Comparison of ENCODE assay signal across 8 cellular contexts in the genomic region with DNA sequence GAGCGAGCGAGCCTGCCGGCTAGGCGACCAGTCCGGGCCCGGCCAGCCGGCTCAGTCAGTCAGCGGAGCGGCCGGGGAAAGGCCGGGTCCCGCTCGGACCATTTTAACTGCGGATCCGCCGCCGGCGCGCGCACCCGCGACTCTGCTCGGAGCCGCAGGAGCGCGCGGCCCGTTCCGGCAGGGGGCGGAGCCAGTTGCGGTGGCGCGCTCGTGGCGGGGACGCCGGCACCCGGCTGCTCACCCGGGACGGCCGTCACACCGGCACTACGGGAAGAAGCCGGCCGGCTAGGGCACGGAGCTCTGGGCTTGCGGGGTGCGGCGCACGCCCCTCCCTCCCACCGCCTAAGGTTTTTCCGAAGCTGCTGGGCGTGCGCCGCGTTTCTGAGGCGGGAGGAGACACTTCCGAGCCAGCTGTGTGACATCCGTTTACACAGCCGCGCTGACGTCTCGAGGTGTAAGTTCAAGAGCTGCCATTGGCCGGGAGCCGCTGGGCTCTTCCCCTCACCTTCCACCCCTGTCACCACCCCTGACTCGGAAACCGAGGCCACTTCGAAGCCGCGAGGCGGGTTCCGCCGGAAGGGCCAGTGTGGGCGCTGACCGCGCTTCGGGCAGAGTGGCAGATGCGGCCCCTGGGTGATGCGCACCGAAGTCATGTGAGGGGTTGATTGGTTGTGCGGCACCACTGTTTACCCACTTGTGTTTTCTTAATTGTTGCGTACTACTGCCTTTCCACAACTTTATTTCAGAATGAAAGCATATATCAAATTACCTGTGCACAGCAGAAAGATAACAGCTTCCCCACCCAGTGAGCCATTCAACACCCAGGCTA. TPM values are rescaled to one million over a fixed set of nuclear protein-coding genes. Genes with fewer than 3 reads are reported as not detected.
DNase-seq lines count a peak whose midpoint lies in the region; TF ChIP-seq lines count a peak whose summit lies in the region.

A gene (minus strand): TSS at position 144 of the 829 bp plus-strand sequence.

- H3K4me3 ChIP-seq in SK-N-MC: peak within 1 kb of the TSS; percentile 79

- peak; percentile 93 for DNase-seq in GM03348 (ENCODE audit: low spot score)
- peak; percentile 78 for DNase-seq in HEK293T (ENCODE audit: extremely low spot score)
- DNase-seq in MV-4-11 (lab: John Stamatoyannopoulos, UW): peak; percentile 92
- DNase-seq in SK-N-MC (ENCODE audit: low read depth, low spot score): no peak
- DNase-seq in activated naive CD4-positive, alpha-beta T cell treated with anti-CD3 and anti-CD28 coated beads, Interleukin-2, amount 50 U/mL, for 16 hours: peak; percentile 89
- DNase-seq in globus pallidus (ENCODE audit: low spot score): peak; percentile 85
- peak; percentile 92 for DNase-seq in occipital lobe (lab: John Stamatoyannopoulos, UW)

- POLR2A ChIA-PET in HEK293T (lab: Yijun Ruan, JAX): interaction anchor here (1.0 to 2.1 kb wide), 7 partner anchors 9 to 123 kb away, joined by 3 to 16 read pairs (median 7); no protein-coding TSS in a partner anchor

- H3K27ac ChIP-seq in SK-N-MC (peak within 1 kb of the TSS; percentile 70; the same call in 1 of the 2 replicates), temporal lobe (ENCODE audit: low read depth, low read length) (peak within 1 kb of the TSS; percentile 88)

- CTCF ChIA-PET in HEK293T (lab: Yijun Ruan, JAX): no interaction called here

- H3K36me3 ChIP-seq in SK-N-MC (ENCODE audit: insufficient read depth, low read length): no peaks in the 10 kb centered on the region

- peak within 1 kb of the TSS; percentile 91 for H3K9ac ChIP-seq in SK-N-MC (ENCODE audit: insufficient read length)

- no peaks in the 10 kb centered on the region for H3K9me3 ChIP-seq in SK-N-MC (ENCODE audit: low read depth, low read length)

TF ChIP-seq in HEK293T, 16 proteins besides CTCF, POLR2A, EP300 and RAD21:
- no peak for TF ChIP-seq SP1 (IDR thresholded peaks at IDR 0.05)
- TF ChIP-seq TARDBP (IDR thresholded peaks at IDR 0.05): no peak
- peak; percentile 96 for TF ChIP-seq L3MBTL2 (conservative IDR thresholded peaks at IDR 0.05)
- TF ChIP-seq, protein P1, sequence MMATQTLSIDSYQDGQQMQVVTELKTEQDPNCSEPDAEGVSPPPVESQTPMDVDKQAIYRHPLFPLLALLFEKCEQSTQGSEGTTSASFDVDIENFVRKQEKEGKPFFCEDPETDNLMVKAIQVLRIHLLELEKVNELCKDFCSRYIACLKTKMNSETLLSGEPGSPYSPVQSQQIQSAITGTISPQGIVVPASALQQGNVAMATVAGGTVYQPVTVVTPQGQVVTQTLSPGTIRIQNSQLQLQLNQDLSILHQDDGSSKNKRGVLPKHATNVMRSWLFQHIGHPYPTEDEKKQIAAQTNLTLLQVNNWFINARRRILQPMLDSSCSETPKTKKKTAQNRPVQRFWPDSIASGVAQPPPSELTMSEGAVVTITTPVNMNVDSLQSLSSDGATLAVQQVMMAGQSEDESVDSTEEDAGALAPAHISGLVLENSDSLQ (IDR thresholded peaks at IDR 0.05): peak; percentile 64
- TF ChIP-seq ELF4 (IDR thresholded peaks at IDR 0.05): no peak
- TF ChIP-seq SUZ12 (IDR thresholded peaks at IDR 0.05): no peak
- TF ChIP-seq HDGF (IDR thresholded peaks at IDR 0.05; ENCODE audit: borderline replicate concordance): no peak

RNA-seq across cellular contexts. Expression of the gene that starts here (rescaled TPM):
- total RNA-seq in occipital lobe (75.0 TPM), temporal lobe (37.4 TPM)
